ENCODE assay signal across 20 cellular contexts in genomic region chr2:16226942-16227664, GRCh38.
DNase-seq lines count a peak whose midpoint lies in the region; ATAC-seq, FAIRE-seq and TF ChIP-seq lines count a peak whose summit lies in the region.
"Had no signal": no experiment of that assay in that cellular context is flagged by ENCODE, and none has a peak within 500 bp of the region (broad histone marks: within the 10 kb centered on the region; RNA-seq: fewer than 3 reads in every experiment).

No MANE protein-coding gene starts in this region.

- H3K36me3 ChIP-seq in HepG2 (replicated peaks in 1 of 2; ENCODE audit: control insufficient read depth in 1 of 2, insufficient read depth in 2 of 2, low read length in 2 of 2): no peaks in the 10 kb centered on the region
- H3K36me3 ChIP-seq: colonic mucosa, lower lobe of right lung had no signal

- in situ Hi-C loops in HepG2 (cut with HindIII; ENCODE audit: extremely low pct_ligation_motif_present, low pct_unique_long_range_greater_than_20kb): no loop called here

- intact Hi-C loops in left cardiac atrium (cut with DNase I) (no loop called here), cardiac septum (cut with DNase I) (no loop called here), HepG2 (cut with micrococcal nuclease; ENCODE audit: unreplicated experiment) (no loop called here)

- no peaks in the 10 kb centered on the region for H4K20me1 ChIP-seq in HepG2 (ENCODE audit: insufficient read depth, low read length)

- no peak for TF ChIP-seq RAD21 in HepG2 (CRISPR knock-in tag; IDR thresholded peaks at IDR 0.05)

- POLR2A ChIA-PET in HepG2 (lab: Yijun Ruan, JAX): no interaction called here

- no peak for FAIRE-seq in HepG2 (lab: Jason Lieb, UNC)

- 65% methylated on average over 20 of the region's 21 CpGs for WGBS in HepG2 (ENCODE audit: low lambda C conversion rate)

- TF ChIP-seq CTCF in HepG2 (CRISPR knock-in tag; IDR thresholded peaks at IDR 0.05): no peak

- TF ChIP-seq POLR2A in HepG2 (IDR thresholded peaks at IDR 0.05; ENCODE audit: insufficient read depth in 1 of 2, low read depth in 2 of 2, low read length in 2 of 2): no peak

- H3K4me3 ChIP-seq in HepG2 (replicated peaks in 1 of 3; ENCODE audit: insufficient read depth in 1 of 3, low read depth in 2 of 3, low read length in 3 of 3): no peak overlapping the region
- H3K4me3 ChIP-seq: colonic mucosa, GM23248, lower lobe of right lung had no signal

- CTCF ChIA-PET in HepG2 (lab: Yijun Ruan, JAX; ENCODE audit: low intra/inter-chr PET ratio, low total read pairs): no interaction called here

- DNase-seq in left cardiac atrium: no peak
- DNase-seq in cardiac septum (ENCODE audit: low spot score): no peak
- peak; percentile 93 to 97 for DNase-seq in NCI-H524 (lab: John Stamatoyannopoulos, UW)
- peak in 27 of 51 donors; percentile 7 to 60 (median 26) for DNase-seq in hypothalamus (lab: John Stamatoyannopoulos, UW)
- no peak for DNase-seq in HepG2 (ENCODE audit: low spot score)
- no peak for DNase-seq in stimulated activated CD4-positive, alpha-beta T cell treated with anti-CD3 and anti-CD28 coated beads, Interleukin-4, amount 100 ng/mL, for 1 hour
- DNase-seq: ACHN; activated effector memory CD4-positive, alpha-beta T cell treated with anti-CD3 and anti-CD28 coated beads, Interleukin-2, amount 50 U/mL, for 16 hours; amniotic stem cell; CD4-positive, alpha-beta memory T cell; colonic mucosa; foreskin melanocyte; GM23248; lower lobe of right lung; natural killer cell; NCI-H1930; SHP77; T-helper 17 cell had no signal

- TF ChIP-seq EP300 in HepG2 (IDR thresholded peaks at IDR 0.05; ENCODE audit: low read depth in 2 of 2, low read length in 2 of 2) (no peak), HepG2 (CRISPR knock-in tag; IDR thresholded peaks at IDR 0.05; ENCODE audit: borderline replicate concordance) (no peak)

- H3K27ac ChIP-seq in HepG2 (ENCODE audit: extremely low read length, insufficient read depth, low read length): no peak overlapping the region
- H3K27ac ChIP-seq: colonic mucosa, GM23248, lower lobe of right lung had no signal

- H3K9ac ChIP-seq in HepG2 (ENCODE audit: insufficient read depth, low read depth, low read length): no peak overlapping the region
- H3K9ac ChIP-seq: GM23248 had no signal

- H3K9me3 ChIP-seq in HepG2 (ENCODE audit: low read length): no peaks in the 10 kb centered on the region
- H3K9me3 ChIP-seq: colonic mucosa, lower lobe of right lung had no signal

- H2AFZ ChIP-seq in HepG2 (ENCODE audit: low read length): no peak overlapping the region
- H2AFZ ChIP-seq: GM23248 had no signal

- H3K4me2 ChIP-seq in HepG2 (ENCODE audit: low read depth, low read length): no peak overlapping the region

- no TSS peak for BruUV-seq in HepG2 (replicated peaks; lab: Mats Ljungman, UMichigan)

- no peaks in the 10 kb centered on the region for H3K4me1 ChIP-seq in HepG2 (ENCODE audit: insufficient read depth, low read length)
- H3K4me1 ChIP-seq: colonic mucosa, lower lobe of right lung had no signal

- ATAC-seq in left cardiac atrium (peak; percentile 78 to 80), HepG2 (no peak), HG03175 (IDR thresholded peaks at IDR 0.05; ENCODE audit: unreplicated experiment) (no peak), HG03521 (IDR thresholded peaks at IDR 0.05; ENCODE audit: unreplicated experiment) (no peak)
- ATAC-seq: lower lobe of right lung, natural killer cell, T-helper 17 cell had no signal

- peaks cover 0 to 5% of the 10 kb centered on the region in 2 experiments; a peak in 1 of 5 replicates for H3K27me3 ChIP-seq in HepG2 (ENCODE audit: control insufficient read depth in 1 of 2, insufficient read depth in 2 of 2, low read length in 2 of 2)
- H3K27me3 ChIP-seq: colonic mucosa had no signal

- H3K79me2 ChIP-seq in HepG2 (ENCODE audit: insufficient read depth, low read length): no peaks in the 10 kb centered on the region

TF ChIP-seq in HepG2, 621 proteins besides CTCF, POLR2A, EP300 and RAD21 (continues in another document):
- no peak for TF ChIP-seq ZNF446 (CRISPR knock-in tag; IDR thresholded peaks at IDR 0.05)
- no peak for TF ChIP-seq ZNF282 (IDR thresholded peaks at IDR 0.05; ENCODE audit: partially characterized antibody)
- TF ChIP-seq ZNF451 (CRISPR knock-in tag; IDR thresholded peaks at IDR 0.05): no peak
- TF ChIP-seq CREB1 (IDR thresholded peaks at IDR 0.05): no peak
- no peak for TF ChIP-seq CREB1 (CRISPR knock-in tag; IDR thresholded peaks at IDR 0.05)
- TF ChIP-seq ZNF496 (CRISPR knock-in tag; IDR thresholded peaks at IDR 0.05; ENCODE audit: insufficient replicate concordance): no peak
- TF ChIP-seq ZNF407 (CRISPR knock-in tag; IDR thresholded peaks at IDR 0.05; ENCODE audit: not compliant biosample characterization): no peak
- TF ChIP-seq ZNF251 (CRISPR knock-in tag; IDR thresholded peaks at IDR 0.05): no peak
- TF ChIP-seq, protein P1, sequence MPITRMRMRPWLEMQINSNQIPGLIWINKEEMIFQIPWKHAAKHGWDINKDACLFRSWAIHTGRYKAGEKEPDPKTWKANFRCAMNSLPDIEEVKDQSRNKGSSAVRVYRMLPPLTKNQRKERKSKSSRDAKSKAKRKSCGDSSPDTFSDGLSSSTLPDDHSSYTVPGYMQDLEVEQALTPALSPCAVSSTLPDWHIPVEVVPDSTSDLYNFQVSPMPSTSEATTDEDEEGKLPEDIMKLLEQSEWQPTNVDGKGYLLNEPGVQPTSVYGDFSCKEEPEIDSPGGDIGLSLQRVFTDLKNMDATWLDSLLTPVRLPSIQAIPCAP (CRISPR knock-in tag; IDR thresholded peaks at IDR 0.05; ENCODE audit: low read depth): no peak

Comparison
In these comparisons a context has a peak if more than half of its experiments do, and no peak if none do; other contexts are left out.
1. ATAC-seq: peak in left cardiac atrium (2 of 2); none in HepG2 (single experiment), HG03175 (single experiment) and HG03521 (single experiment).
2. DNase-seq: peak in NCI-H524 (2 of 2) and hypothalamus (27 of 51); none in left cardiac atrium (single experiment), cardiac septum (single experiment), HepG2 (single experiment) and stimulated activated CD4-positive, alpha-beta T cell treated with anti-CD3 and anti-CD28 coated beads, Interleukin-4, amount 100 ng/mL, for 1 hour (single experiment).